25 cellular contexts compared by ENCODE assay signal in the genomic region with DNA sequence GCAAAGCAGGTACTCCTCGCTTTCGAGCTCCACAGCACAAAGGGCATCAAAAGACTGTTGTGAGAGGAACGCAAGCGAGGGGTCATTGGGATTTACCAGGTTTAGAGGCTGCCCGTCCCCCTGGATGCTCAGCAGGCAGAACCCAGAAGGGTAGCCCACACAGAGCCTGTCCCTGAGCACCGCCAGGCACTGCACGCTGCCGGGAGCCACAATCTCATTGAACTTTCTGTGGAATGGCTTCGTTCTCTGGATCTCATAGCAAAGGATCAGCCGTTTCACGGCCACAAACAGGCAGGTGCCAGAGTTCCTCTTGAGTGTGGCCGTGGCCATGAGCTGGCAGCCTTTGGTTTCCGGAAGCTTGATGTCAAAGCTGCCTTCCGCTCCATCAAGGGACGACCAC. TPM values are rescaled to one million over a fixed set of nuclear protein-coding genes. Genes with fewer than 3 reads are reported as not detected.
"Had no signal": no experiment of that assay in that cellular context is flagged by ENCODE, and none has a peak within 500 bp of the region (broad histone marks: within the 10 kb centered on the region; RNA-seq: fewer than 3 reads in every experiment).

No MANE protein-coding gene starts in this region.

- H3K27ac ChIP-seq: cardiac muscle cell, PC-9, SK-N-MC, VCaP had no signal

- FAIRE-seq: astrocyte had no signal

- H3K4me2 ChIP-seq: PC-9 had no signal

- H3K4me3 Mint-ChIP-seq: activated CD4-positive, alpha-beta memory T cell treated with anti-CD3 and anti-CD28 coated beads for 36 hours; activated CD4-positive, alpha-beta T cell treated with anti-CD3 and anti-CD28 coated beads, Interleukin-2, amount 10 ng/mL, durations not matched to agents 7 days and 5 days; activated naive CD8-positive, alpha-beta T cell treated with anti-CD3 and anti-CD28 coated beads, Interleukin-2, amount 50 U/mL, for 24 hours; activated T-cell treated with anti-CD3 and anti-CD28 coated beads, Interleukin-2, amount 50 U/mL, for 72 hours; brain had no signal

- H2AFZ ChIP-seq: PC-9 had no signal

- H3K27ac Mint-ChIP-seq: activated CD4-positive, alpha-beta memory T cell treated with anti-CD3 and anti-CD28 coated beads for 36 hours; activated CD4-positive, alpha-beta T cell treated with anti-CD3 and anti-CD28 coated beads, Interleukin-2, amount 10 ng/mL, durations not matched to agents 7 days and 5 days; activated naive CD8-positive, alpha-beta T cell treated with anti-CD3 and anti-CD28 coated beads, Interleukin-2, amount 50 U/mL, for 24 hours; activated T-cell treated with anti-CD3 and anti-CD28 coated beads, Interleukin-2, amount 50 U/mL, for 72 hours; activated T-helper 2 cell treated with anti-CD3 and anti-CD28 coated beads, Interferon-gamma antibody, Interleukin-2, Interleukin-4, amounts not matched to agents 10 μg/mL and 5 μg/mL and 100 μg/mL, durations not matched to agents 14 hours and 24 hours and 36 hours had no signal

- ATAC-seq: activated naive CD8-positive, alpha-beta T cell treated with anti-CD3 and anti-CD28 coated beads, Interleukin-2, amount 50 U/mL, for 24 hours; activated T-cell treated with anti-CD3 and anti-CD28 coated beads, Interleukin-2, amount 50 U/mL, for 72 hours had no signal

- H3K9me3 Mint-ChIP-seq: activated CD4-positive, alpha-beta memory T cell treated with anti-CD3 and anti-CD28 coated beads for 36 hours; activated CD4-positive, alpha-beta T cell treated with anti-CD3 and anti-CD28 coated beads, Interleukin-2, amount 10 ng/mL, durations not matched to agents 7 days and 5 days; activated naive CD8-positive, alpha-beta T cell treated with anti-CD3 and anti-CD28 coated beads, Interleukin-2, amount 50 U/mL, for 24 hours; activated T-cell treated with anti-CD3 and anti-CD28 coated beads, Interleukin-2, amount 50 U/mL, for 72 hours; activated T-helper 2 cell treated with anti-CD3 and anti-CD28 coated beads, Interferon-gamma antibody, Interleukin-2, Interleukin-4, amounts not matched to agents 10 μg/mL and 5 μg/mL and 100 μg/mL, durations not matched to agents 14 hours and 24 hours and 36 hours; brain had no signal

- H3K36me3 Mint-ChIP-seq: activated CD4-positive, alpha-beta memory T cell treated with anti-CD3 and anti-CD28 coated beads for 36 hours had no signal

- H3K27me3 Mint-ChIP-seq: activated CD4-positive, alpha-beta memory T cell treated with anti-CD3 and anti-CD28 coated beads for 36 hours; activated CD4-positive, alpha-beta T cell treated with anti-CD3 and anti-CD28 coated beads, Interleukin-2, amount 10 ng/mL, durations not matched to agents 7 days and 5 days; activated naive CD8-positive, alpha-beta T cell treated with anti-CD3 and anti-CD28 coated beads, Interleukin-2, amount 50 U/mL, for 24 hours; brain had no signal

- H3K4me3 ChIP-seq: cardiac muscle cell, PC-9, SK-N-MC had no signal

- DNase-seq: activated CD4-positive, alpha-beta memory T cell treated with anti-CD3 and anti-CD28 coated beads for 36 hours; activated CD4-positive, alpha-beta T cell treated with anti-CD3 and anti-CD28 coated beads, Interleukin-2, amount 10 ng/mL, durations not matched to agents 7 days and 5 days; activated CD4-positive, CD25-positive, alpha-beta regulatory T cell; activated CD8-positive, alpha-beta memory T cell treated with anti-CD3 and anti-CD28 coated beads for 24 hours; activated naive CD4-positive, alpha-beta T cell treated with anti-CD3 and anti-CD28 coated beads, Interleukin-2, amount 50 U/mL, for 16 hours; activated naive CD8-positive, alpha-beta T cell treated with anti-CD3 and anti-CD28 coated beads, Interleukin-2, amount 50 U/mL, for 24 hours; activated T-cell treated with anti-CD3 and anti-CD28 coated beads, Interleukin-2, amount 50 U/mL, for 72 hours; amniotic stem cell; Kasumi-1; KBM-7; NCI-H1048; NCI-H146; NCI-H187 treated with DMSO at 0.1 percent for 48 hours; NCI-H2081 treated with DMSO at 0.1 percent for 48 hours; NCI-H446; NCI-H524; PC-9; T-helper 1 cell had no signal

- H3K27me3 ChIP-seq: cardiac muscle cell had no signal

- H3K4me1 Mint-ChIP-seq: brain had no signal

RNA-seq across cellular contexts. Expression of a gene that starts 21.5 kb away (rescaled TPM):
- total RNA-seq: RPMI7951 had no signal
